In genomic region chr19:39247701-39248664, GRCh38 we compare ENCODE assay signal across 12 cellular contexts. TPM values are rescaled to one million over a fixed set of nuclear protein-coding genes. Genes with fewer than 3 reads are reported as not detected.
DNase-seq lines count a peak whose midpoint lies in the region; FAIRE-seq and TF ChIP-seq lines count a peak whose summit lies in the region.
"Had no signal": no experiment of that assay in that cellular context is flagged by ENCODE, and none has a peak within 500 bp of the region (broad histone marks: within the 10 kb centered on the region; RNA-seq: fewer than 3 reads in every experiment).

No MANE protein-coding gene starts in this region.

- H3K79me2 ChIP-seq in astrocyte (ENCODE audit: insufficient read depth, low read length) (no peaks in the 10 kb centered on the region), smooth muscle cell (ENCODE audit: low read depth) (no peaks in the 10 kb centered on the region)

- no peak for FAIRE-seq in astrocyte (lab: Jason Lieb, UNC)

- peaks cover 3% of the 10 kb centered on the region for H3K9me3 Mint-ChIP-seq in astrocyte (ENCODE audit: unreplicated experiment)
- H3K9me3 Mint-ChIP-seq: stimulated activated naive CD8-positive, alpha-beta T cell treated with anti-CD3 and anti-CD28 coated beads, Interleukin-15, Interleukin-2, amounts not matched to agents 100 ng/mL and 50 ng/mL, for 24 hours had no signal

- H3K9me3 ChIP-seq in astrocyte (ENCODE audit: insufficient read depth, low read depth, low read length) (no peaks in the 10 kb centered on the region), iPS-18c (ENCODE audit: control insufficient read depth, insufficient read depth, low read length) (no peaks in the 10 kb centered on the region), smooth muscle cell (replicated peaks; ENCODE audit: low read depth) (no peaks in the 10 kb centered on the region)

- no peak overlapping the region for H3K27ac ChIP-seq in astrocyte (ENCODE audit: low read depth, low read length)
- H3K27ac ChIP-seq in smooth muscle cell (ENCODE audit: low read depth), result no peak overlapping the region

- TF ChIP-seq CTCF in astrocyte (IDR thresholded peaks at IDR 0.05; ENCODE audit: insufficient read depth, low read depth, low read length) (no peak), smooth muscle cell (IDR thresholded peaks at IDR 0.05; ENCODE audit: borderline replicate concordance, insufficient read depth, poor library complexity, severe bottlenecking) (no peak)

- no peaks in the 10 kb centered on the region for H3K36me3 Mint-ChIP-seq in astrocyte (ENCODE audit: low read depth, unreplicated experiment)

- POLR2A ChIA-PET in HEK293T (lab: Yijun Ruan, JAX), result no interaction called here

- CTCF ChIA-PET in HEK293T (lab: Yijun Ruan, JAX), result no interaction called here

- H3K4me2 ChIP-seq in astrocyte (ENCODE audit: low read length) (no peak overlapping the region), smooth muscle cell (peak overlapping the region; percentile 78)

- no peaks in the 10 kb centered on the region for H4K20me1 ChIP-seq in astrocyte (ENCODE audit: insufficient read depth, low read length)
- H4K20me1 ChIP-seq in smooth muscle cell (ENCODE audit: low read depth), result no peaks in the 10 kb centered on the region

- H3K27ac Mint-ChIP-seq in astrocyte (ENCODE audit: unreplicated experiment), result no peak overlapping the region
- H3K27ac Mint-ChIP-seq: stimulated activated naive CD8-positive, alpha-beta T cell treated with anti-CD3 and anti-CD28 coated beads, Interleukin-15, Interleukin-2, amounts not matched to agents 100 ng/mL and 50 ng/mL, for 24 hours had no signal

- H3K4me1 ChIP-seq in astrocyte (ENCODE audit: insufficient read depth, low read length), result no peaks in the 10 kb centered on the region
- H3K4me1 ChIP-seq in smooth muscle cell (ENCODE audit: low read depth), result no peaks in the 10 kb centered on the region

- H3K4me3 ChIP-seq in astrocyte (ENCODE audit: insufficient read depth, low read depth, low read length), result no peak overlapping the region
- H3K4me3 ChIP-seq in iPS-18c (ENCODE audit: insufficient read depth, low read depth, low read length), result peak overlapping the region; percentile 38; the same call in 1 of the 2 replicates
- H3K4me3 ChIP-seq in smooth muscle cell, result peak overlapping the region; percentile 5

- no peaks in the 10 kb centered on the region for H3K36me3 ChIP-seq in astrocyte (ENCODE audit: insufficient read depth, low read length)
- no peaks in the 10 kb centered on the region for H3K36me3 ChIP-seq in smooth muscle cell (ENCODE audit: low read depth)

- H3K27me3 Mint-ChIP-seq in astrocyte (ENCODE audit: low read depth, unreplicated experiment), result peaks cover 50% of the 10 kb centered on the region

- WGBS in smooth muscle cell (ENCODE audit: low lambda C conversion rate), result 22% methylated on average over 66 of the region's 92 CpGs

- H3K27me3 ChIP-seq in astrocyte (ENCODE audit: insufficient read depth, low read length) (peaks cover 34% of the 10 kb centered on the region), smooth muscle cell (ENCODE audit: low read depth) (peaks cover 58% of the 10 kb centered on the region)

- H2AFZ ChIP-seq in astrocyte (ENCODE audit: low read depth, low read length) (peak overlapping the region; percentile 26), smooth muscle cell (ENCODE audit: low read depth) (peak overlapping the region; percentile 43)

- H3F3A ChIP-seq in smooth muscle cell (ENCODE audit: low read depth), result no peaks in the 10 kb centered on the region

- no peaks in the 10 kb centered on the region for H3K4me1 Mint-ChIP-seq in astrocyte (ENCODE audit: low read depth, unreplicated experiment)

- H3K4me3 Mint-ChIP-seq in astrocyte (ENCODE audit: unreplicated experiment), result no peak overlapping the region
- H3K4me3 Mint-ChIP-seq: stimulated activated naive CD8-positive, alpha-beta T cell treated with anti-CD3 and anti-CD28 coated beads, Interleukin-15, Interleukin-2, amounts not matched to agents 100 ng/mL and 50 ng/mL, for 24 hours had no signal

- H3K9ac ChIP-seq in astrocyte (ENCODE audit: low read length) (no peak overlapping the region), smooth muscle cell (ENCODE audit: low read depth) (no peak overlapping the region)

- peak; percentile 15 for DNase-seq in activated CD4-positive, alpha-beta T cell treated with anti-CD3 and anti-CD28 coated beads for 48 hours
- DNase-seq in activated CD4-positive, alpha-beta T cell treated with anti-CD3 and anti-CD28 coated beads, Interleukin-2, amount 50 U/mL, for 4 hours, result no peak
- DNase-seq in astrocyte (ENCODE audit: low read depth) (no peak), smooth muscle cell (lab: John Stamatoyannopoulos, UW; ENCODE audit: unreplicated experiment) (no peak), HEK293T (ENCODE audit: extremely low spot score) (no peak), Ammon's horn (ENCODE audit: low spot score) (no peak), NCI-H2171 treated with DMSO at 0.1 percent for 48 hours (lab: John Stamatoyannopoulos, UW) (no peak)
- DNase-seq: KG1 had no signal

TF ChIP-seq in HEK293T, 16 proteins besides CTCF, POLR2A, EP300 and RAD21:
- TF ChIP-seq L3MBTL2 (conservative IDR thresholded peaks at IDR 0.05), result no peak
- no peak for TF ChIP-seq CTBP1 (IDR thresholded peaks at IDR 0.05; ENCODE audit: borderline replicate concordance)
- TF ChIP-seq FOXK2 (IDR thresholded peaks at IDR 0.05), result no peak
- no peak for TF ChIP-seq FOXM1 (IDR thresholded peaks at IDR 0.05; ENCODE audit: borderline replicate concordance)
- no peak for TF ChIP-seq SUZ12 (IDR thresholded peaks at IDR 0.05)
- no peak for TF ChIP-seq PKNOX1 (IDR thresholded peaks at IDR 0.05)
- no peak for TF ChIP-seq BHLHE40 (IDR thresholded peaks at IDR 0.05; ENCODE audit: borderline replicate concordance)
- no peak for TF ChIP-seq ARNT (IDR thresholded peaks at IDR 0.05)
- TF ChIP-seq SP1 (IDR thresholded peaks at IDR 0.05), result no peak
- TF ChIP-seq ELF4 (IDR thresholded peaks at IDR 0.05), result no peak
- TF ChIP-seq HDGF (IDR thresholded peaks at IDR 0.05; ENCODE audit: borderline replicate concordance), result no peak
- TF ChIP-seq TARDBP (IDR thresholded peaks at IDR 0.05), result no peak
- no peak for TF ChIP-seq FOXA1 (IDR thresholded peaks at IDR 0.05)
- TF ChIP-seq LEF1 (IDR thresholded peaks at IDR 0.05; ENCODE audit: borderline replicate concordance), result no peak
- TF ChIP-seq NFRKB (IDR thresholded peaks at IDR 0.05), result no peak
- no peak for TF ChIP-seq ZNF384 (IDR thresholded peaks at IDR 0.05)

RNA-seq across cellular contexts. Expression of gene IFNL4, which starts 0.7 kb away (rescaled TPM):
- not detected in 2 replicates for total RNA-seq in astrocyte
- total RNA-seq in smooth muscle cell, result not detected in 2 replicates
- 0.15 TPM in 1 of 2 replicates, not detected in the other for polyA plus RNA-seq in smooth muscle cell
- total RNA-seq: dermis microvascular lymphatic vessel endothelial cell had no signal
- polyA plus RNA-seq: AG04450 had no signal

RNA-seq across cellular contexts. Expression of gene IFNL3, which starts 3.2 kb away (rescaled TPM):
- not detected in 2 replicates for total RNA-seq in astrocyte
- total RNA-seq in smooth muscle cell, result not detected in 2 replicates
- polyA plus RNA-seq in smooth muscle cell, result 0.34 TPM in 1 of 2 replicates, not detected in the other
- total RNA-seq: dermis microvascular lymphatic vessel endothelial cell had no signal
- polyA plus RNA-seq: AG04450 had no signal

RNA-seq across cellular contexts. Expression of gene IFNL2, which starts 20.2 kb away (rescaled TPM):
- not detected in 2 replicates for total RNA-seq in astrocyte
- not detected in 2 replicates for total RNA-seq in smooth muscle cell
- polyA plus RNA-seq in smooth muscle cell, result not detected in 2 replicates
- total RNA-seq: dermis microvascular lymphatic vessel endothelial cell had no signal
- polyA plus RNA-seq: AG04450 had no signal

RNA-seq across cellular contexts. Expression of gene SYCN, which starts 43.9 kb away (rescaled TPM):
- total RNA-seq in astrocyte (not detected in 2 replicates), smooth muscle cell (not detected in 2 replicates)
- polyA plus RNA-seq in smooth muscle cell, result not detected in 2 replicates
- total RNA-seq: dermis microvascular lymphatic vessel endothelial cell had no signal
- polyA plus RNA-seq: AG04450 had no signal

RNA-seq across cellular contexts. Expression of gene IFNL1, which starts 48.2 kb away (rescaled TPM):
- total RNA-seq in astrocyte, result 0.52 and 1.3 TPM in 2 replicates
- total RNA-seq in smooth muscle cell, result not detected in 2 replicates
- polyA plus RNA-seq in smooth muscle cell, result not detected in 2 replicates
- total RNA-seq: dermis microvascular lymphatic vessel endothelial cell had no signal
- polyA plus RNA-seq: AG04450 had no signal
